8 cellular contexts compared by ENCODE assay signal in genomic region chr3:42190701-42191442, GRCh38.
DNase-seq lines count a peak whose midpoint lies in the region; ATAC-seq and TF ChIP-seq lines count a peak whose summit lies in the region.

No MANE protein-coding gene starts in this region.

- no peaks in the 10 kb centered on the region for H3K27me3 Mint-ChIP-seq in CD4-positive, alpha-beta T cell

- no peak overlapping the region for H3K9ac ChIP-seq in parathyroid adenoma

- H3K36me3 ChIP-seq in parathyroid adenoma (ENCODE audit: control insufficient read depth, insufficient read depth, low read length) (no peaks in the 10 kb centered on the region), upper lobe of right lung (peaks cover 47% of the 10 kb centered on the region)

- H3K4me2 ChIP-seq in parathyroid adenoma (ENCODE audit: low read length), result no peak overlapping the region

- peak; percentile 84 for TF ChIP-seq CTCF in CD4-positive, alpha-beta T cell (IDR thresholded peaks at IDR 0.05)
- TF ChIP-seq CTCF in RWPE1 (conservative IDR thresholded peaks at IDR 0.05; ENCODE audit: low read depth) (peak; percentile 86), parathyroid adenoma (IDR thresholded peaks at IDR 0.05) (peak; percentile 93), upper lobe of right lung (IDR thresholded peaks at IDR 0.05) (peak; percentile 86)

- CTCF ChIA-PET in CD4-positive, alpha-beta T cell (lab: Charles Lee), result interaction anchor here (0.6 to 1.7 kb wide), 15 partner anchors 8 to 547 kb away, joined by 3 to 9 read pairs (median 4); no protein-coding TSS in a partner anchor
- CTCF ChIA-PET in RWPE1 (lab: Yijun Ruan, JAX), result interaction anchor here (0.6 to 3.1 kb wide), 10 partner anchors 9 to 126 kb away, joined by 3 to 30 read pairs (median 4); no protein-coding TSS in a partner anchor

- peak; percentile 68 for ATAC-seq in CD4-positive, alpha-beta T cell (ENCODE audit: poor library complexity)
- ATAC-seq in upper lobe of right lung, result peak; percentile 80
- no peak for ATAC-seq in GM21825 (IDR thresholded peaks at IDR 0.05; ENCODE audit: unreplicated experiment)

- no peak overlapping the region for H3K4me3 ChIP-seq in parathyroid adenoma (ENCODE audit: low read depth, low read length)
- no peak overlapping the region for H3K4me3 ChIP-seq in upper lobe of right lung

- peak overlapping the region; percentile 48 for H3K27ac Mint-ChIP-seq in CD4-positive, alpha-beta T cell

- H3K4me1 ChIP-seq in parathyroid adenoma (no peaks in the 10 kb centered on the region), upper lobe of right lung (no peaks in the 10 kb centered on the region)

- POLR2A ChIA-PET in CD4-positive, alpha-beta T cell (lab: Charles Lee), result interaction anchor here (1.4 kb wide), 2 partner anchors 23 to 25 kb away, joined by 5 to 6 read pairs; no protein-coding TSS in a partner anchor
- POLR2A ChIA-PET in RWPE1 (lab: Yijun Ruan, JAX; ENCODE audit: low non-redundant PET), result interaction anchor here (0.6 kb wide), 1 partner anchor 395 kb away, joined by 3 read pairs; no protein-coding TSS in a partner anchor

- H3K4me1 Mint-ChIP-seq in CD4-positive, alpha-beta T cell (ENCODE audit: low read depth), result peaks cover 23% of the 10 kb centered on the region

- intact Hi-C loops in CD4-positive, alpha-beta T cell (cut with DNase I, micrococcal nuclease), result loop anchor here (1.0 to 5.0 kb wide), 4 partner anchors 74 to 1864 kb away; no protein-coding TSS in a partner anchor
- intact Hi-C loops in upper lobe of right lung (cut with DNase I), result loop anchor here (10.0 kb wide), 1 partner anchor 296 kb away; no protein-coding TSS in a partner anchor

- no peak overlapping the region for H3K27ac ChIP-seq in CD4-positive, alpha-beta T cell (ENCODE audit: low read depth, low read length)
- H3K27ac ChIP-seq in RWPE1 (peak overlapping the region; percentile 18), parathyroid adenoma (no peak overlapping the region), upper lobe of right lung (no peak overlapping the region)

- H3K9me3 Mint-ChIP-seq in CD4-positive, alpha-beta T cell, result no peaks in the 10 kb centered on the region

- peaks cover 68% of the 10 kb centered on the region for H3K36me3 Mint-ChIP-seq in CD4-positive, alpha-beta T cell (ENCODE audit: low read depth)

- H3K9me3 ChIP-seq in CD4-positive, alpha-beta T cell (ENCODE audit: control insufficient read depth, low read length), result no peaks in the 10 kb centered on the region
- H3K9me3 ChIP-seq in parathyroid adenoma (ENCODE audit: control insufficient read depth, low read length), result no peaks in the 10 kb centered on the region
- H3K9me3 ChIP-seq in upper lobe of right lung, result no peaks in the 10 kb centered on the region

- H3K27me3 ChIP-seq in CD4-positive, alpha-beta T cell (ENCODE audit: control insufficient read depth, insufficient read depth, low read length), result no peaks in the 10 kb centered on the region
- no peaks in the 10 kb centered on the region for H3K27me3 ChIP-seq in parathyroid adenoma (ENCODE audit: control insufficient read depth, insufficient read depth, low read length)
- no peaks in the 10 kb centered on the region for H3K27me3 ChIP-seq in upper lobe of right lung

- H3K79me2 ChIP-seq in parathyroid adenoma, result peaks cover 2% of the 10 kb centered on the region

- H2AFZ ChIP-seq in parathyroid adenoma, result no peak overlapping the region

- DNase-seq in CD4-positive, alpha-beta T cell, result peak; percentile 44 to 65 (median 62)
- DNase-seq in HS-27A (ENCODE audit: low read depth) (peak; percentile 26), RWPE1 (ENCODE audit: low spot score) (peak; percentile 38), glomerular visceral epithelial cell (ENCODE audit: extremely low spot score) (peak; percentile 67), upper lobe of right lung (no peak)
- DNase-seq in activated effector memory CD4-positive, alpha-beta T cell treated with anti-CD3 and anti-CD28 coated beads, Interleukin-2, amount 50 U/mL, for 16 hours, result peak; percentile 84

- H3K4me3 Mint-ChIP-seq in CD4-positive, alpha-beta T cell, result no peak overlapping the region
